In genomic region chr12:120235369-120236123, GRCh38 we compare ENCODE assay signal across 9 cellular contexts. TPM values are rescaled to one million over a fixed set of nuclear protein-coding genes. Genes with fewer than 3 reads are reported as not detected.
DNase-seq lines count a peak whose midpoint lies in the region; ATAC-seq, FAIRE-seq and TF ChIP-seq lines count a peak whose summit lies in the region.
"Had no signal": no experiment of that assay in that cellular context is flagged by ENCODE, and none has a peak within 500 bp of the region (broad histone marks: within the 10 kb centered on the region; RNA-seq: fewer than 3 reads in every experiment).

No MANE protein-coding gene starts in this region.

- H3K36me3 ChIP-seq in SK-N-SH (replicated peaks in 1 of 2; ENCODE audit: control insufficient read depth in 1 of 2, insufficient read depth in 2 of 2, low read length in 1 of 2) (peaks cover 0 to 7% of the 10 kb centered on the region in 2 experiments), ascending aorta (no peaks in the 10 kb centered on the region), keratinocyte (ENCODE audit: control insufficient read depth in 2 of 2, extremely low read depth in 1 of 2, insufficient read depth in 2 of 2, low read length in 2 of 2) (peaks cover 23 to 34% of the 10 kb centered on the region in 2 experiments), thoracic aorta (no peaks in the 10 kb centered on the region)

- H3K4me2 ChIP-seq in SK-N-SH: peak overlapping the region; percentile 91
- H3K4me2 ChIP-seq in keratinocyte (ENCODE audit: control insufficient read depth, extremely low read depth, insufficient read depth, low read depth, low read length): peak overlapping the region; percentile 43

- H3K79me2 ChIP-seq in SK-N-SH (ENCODE audit: insufficient read depth): peaks cover 88% of the 10 kb centered on the region
- H3K79me2 ChIP-seq in keratinocyte (ENCODE audit: control insufficient read depth, insufficient read depth, low read length): peaks cover 84% of the 10 kb centered on the region

- peak; percentile 46 for TF ChIP-seq CTCF in SK-N-SH (IDR thresholded peaks at IDR 0.05)
- TF ChIP-seq CTCF in ascending aorta (IDR thresholded peaks at IDR 0.05): no peak
- peak in 1 of 3 experiments; percentile 17 for TF ChIP-seq CTCF in keratinocyte (optimal IDR thresholded peaks at IDR 0.05 in 1 of 3, IDR thresholded peaks at IDR 0.05 in 1 of 3, conservative IDR thresholded peaks at IDR 0.05 in 1 of 3; ENCODE audit: extremely low read depth in 1 of 3, insufficient read depth in 2 of 3, low read length in 3 of 3)
- TF ChIP-seq CTCF in thoracic aorta (IDR thresholded peaks at IDR 0.05): no peak
- no peak for TF ChIP-seq CTCF in GM10248 (IDR thresholded peaks at IDR 0.05; ENCODE audit: control extremely low read depth, extremely low read depth, low read depth, missing control alignments)

- 95% methylated on average over 15 of the region's 15 CpGs for WGBS in SK-N-SH (ENCODE audit: low lambda C conversion rate)

- H3K9me3 ChIP-seq in SK-N-SH (no peaks in the 10 kb centered on the region), ascending aorta (no peaks in the 10 kb centered on the region), keratinocyte (ENCODE audit: control insufficient read depth, low read depth, low read length) (no peaks in the 10 kb centered on the region), thoracic aorta (no peaks in the 10 kb centered on the region)

- no peak for DNase-seq in SK-N-SH
- DNase-seq in ascending aorta (ENCODE audit: low spot score in 2 of 2): no peak
- DNase-seq in keratinocyte (ENCODE audit: low read depth, low spot score): no peak
- no peak for DNase-seq in thoracic aorta (ENCODE audit: low spot score)
- no peak for DNase-seq in GM10248 (ENCODE audit: extremely low spot score)
- no peak for DNase-seq in AG08395 (ENCODE audit: low spot score)
- DNase-seq: NCI-H1048 had no signal

- ATAC-seq in SK-N-SH treated with all-trans-retinoic acid at 6 μM for 48 hours: no peak
- no peak for ATAC-seq in thoracic aorta (ENCODE audit: insufficient number of reproducible peaks, low FRiP score, low read depth)
- no peak for ATAC-seq in GM18511 (IDR thresholded peaks at IDR 0.05; ENCODE audit: unreplicated experiment)

- no peaks in the 10 kb centered on the region for H3K9me2 ChIP-seq in SK-N-SH

- FAIRE-seq in keratinocyte (lab: Jason Lieb, UNC): no peak

- H3K9ac ChIP-seq in SK-N-SH: peak overlapping the region; percentile 59
- peak overlapping the region; percentile 46 for H3K9ac ChIP-seq in keratinocyte (ENCODE audit: control insufficient read depth, extremely low read depth, insufficient read depth, low read length)

- TF ChIP-seq RAD21 in SK-N-SH (IDR thresholded peaks at IDR 0.05; ENCODE audit: low read length): no peak

- POLR2A ChIA-PET in SK-N-SH (lab: Yijun Ruan, JAX): interaction anchor here (1.3 to 2.1 kb wide), 2 partner anchors 35 to 56 kb away, joined by 7 to 11 read pairs; partner anchors contain the start of genes RNU4-2 and RPLP0
- POLR2A ChIA-PET in GM10248 (lab: Yijun Ruan, JAX): interaction anchor here (1.3 to 1.8 kb wide), 2 partner anchors 34 to 56 kb away, joined by 5 to 11 read pairs; partner anchors contain the start of gene RPLP0

- no peak for TF ChIP-seq EP300 in SK-N-SH (IDR thresholded peaks at IDR 0.05; ENCODE audit: borderline replicate concordance in 1 of 2, low read depth in 1 of 2, low read length in 1 of 2)

- CTCF ChIA-PET in SK-N-SH (lab: Yijun Ruan, JAX) (interaction anchor here (0.6 to 12.5 kb wide), 13 partner anchors 7 to 57 kb away, joined by 3 to 148 read pairs (median 5); partner anchors contain the start of genes PXN and RNU4-1), GM10248 (lab: Yijun Ruan, JAX) (interaction anchor here (0.9 to 17.2 kb wide), 11 partner anchors 8 to 66 kb away, joined by 3 to 271 read pairs (median 4); partner anchors contain the start of genes PXN and SIRT4)

- H3K4me1 ChIP-seq in SK-N-SH (ENCODE audit: control insufficient read depth in 1 of 2, insufficient read depth in 2 of 2, low read depth in 1 of 2, low read length in 1 of 2) (peaks cover 40 to 76% of the 10 kb centered on the region in 2 experiments; a peak in 3 of 4 replicates), ascending aorta (peaks cover 50 to 89% of the 10 kb centered on the region in 2 donors), keratinocyte (ENCODE audit: control insufficient read depth, extremely low read depth, insufficient read depth, low read length) (peaks cover 93% of the 10 kb centered on the region), thoracic aorta (ENCODE audit: control insufficient read depth in 1 of 2, low read depth in 2 of 2) (peaks cover 67 to 92% of the 10 kb centered on the region in 2 donors)

- peak overlapping the region; percentile 80 to 100 for H3K27ac ChIP-seq in SK-N-SH (ENCODE audit: low read depth in 2 of 2, low read length in 1 of 2)
- H3K27ac ChIP-seq in ascending aorta: peak overlapping the region; percentile 89 to 90
- H3K27ac ChIP-seq in keratinocyte (ENCODE audit: control insufficient read depth, insufficient read depth, low read length): peak overlapping the region; percentile 74
- H3K27ac ChIP-seq in thoracic aorta: peak overlapping the region; percentile 85 to 96

- H3F3A ChIP-seq in SK-N-SH (replicated peaks; ENCODE audit: insufficient read depth): peaks cover 69% of the 10 kb centered on the region

- H2AFZ ChIP-seq in SK-N-SH (ENCODE audit: low read depth) (no peak overlapping the region), keratinocyte (ENCODE audit: control insufficient read depth, low read length) (no peak overlapping the region)

- peaks cover 14% of the 10 kb centered on the region for H4K20me1 ChIP-seq in SK-N-SH (ENCODE audit: insufficient read depth)
- H4K20me1 ChIP-seq in keratinocyte (ENCODE audit: control insufficient read depth, extremely low read depth, insufficient read depth, low read length): peaks cover 20% of the 10 kb centered on the region

- no peak overlapping the region; a peak in 1 of 4 replicates for H3K4me3 ChIP-seq in SK-N-SH (ENCODE audit: low read depth in 2 of 2, low read length in 1 of 2)
- peak overlapping the region in 1 of 2 donors; percentile 12 for H3K4me3 ChIP-seq in ascending aorta
- H3K4me3 ChIP-seq in keratinocyte (ENCODE audit: control insufficient read depth in 2 of 3, extremely low read depth in 1 of 3, insufficient read depth in 2 of 3, low read depth in 1 of 3, low read length in 3 of 3): peak overlapping the region in 2 of 3 experiments; percentile 9 to 11
- peak overlapping the region; percentile 50 for H3K4me3 ChIP-seq in thoracic aorta

- intact Hi-C loops in ascending aorta (cut with DNase I): no loop called here

- no peaks in the 10 kb centered on the region for H3K27me3 ChIP-seq in SK-N-SH (ENCODE audit: insufficient read depth)
- no peaks in the 10 kb centered on the region for H3K27me3 ChIP-seq in ascending aorta
- no peaks in the 10 kb centered on the region for H3K27me3 ChIP-seq in keratinocyte (ENCODE audit: control insufficient read depth, extremely low read depth, insufficient read depth, low read length)
- no peaks in the 10 kb centered on the region for H3K27me3 ChIP-seq in thoracic aorta (replicated peaks; ENCODE audit: insufficient read depth)

- dilution Hi-C loops in keratinocyte (cut with MboI; ENCODE audit: extremely low pct_ligation_motif_present, low sequenced_read_pairs): no loop called here

- H3K9me1 ChIP-seq in keratinocyte (ENCODE audit: control insufficient read depth, extremely low read depth, insufficient read depth, low read length): peaks cover 15% of the 10 kb centered on the region

RNA-seq across cellular contexts. Expression of gene PXN, which starts 30.0 kb away (rescaled TPM):
- polyA plus RNA-seq in SK-N-SH (2012; rRNA removed): 63.0 and 89.0 TPM in 2 replicates
- 56.9 and 70.1 TPM in 2 replicates for polyA plus RNA-seq in SK-N-SH (2012; cell fraction: cytosol; rRNA removed)
- polyA plus RNA-seq in SK-N-SH (2012; cell fraction: nucleus; rRNA removed): 269 and 301 TPM in 2 replicates
- 282 TPM for total RNA-seq in ascending aorta
- 98.7 to 224 TPM (median 114 TPM) in 3 replicates for polyA plus RNA-seq in keratinocyte
- polyA plus RNA-seq in keratinocyte (2011; ENCODE audit: low read depth): 68.4 TPM
- polyA plus RNA-seq in keratinocyte (2011; cell fraction: cytosol; rRNA removed): 160 and 207 TPM in 2 replicates
- polyA plus RNA-seq in keratinocyte (2011; cell fraction: nucleus; rRNA removed): 382 and 553 TPM in 2 replicates
- polyA plus RNA-seq in keratinocyte (2012; ENCODE audit: low replicate concordance): 102 and 393 TPM in 2 replicates
- polyA minus RNA-seq in keratinocyte: 166 to 1,266 TPM (median 204 TPM) in 3 replicates
- polyA minus RNA-seq in keratinocyte (2011; cell fraction: cytosol; rRNA and poly(A)+ RNA removed): 149 TPM
- polyA minus RNA-seq in keratinocyte (2011; cell fraction: nucleus; rRNA and poly(A)+ RNA removed): 171 and 252 TPM in 2 replicates
- total RNA-seq in thoracic aorta: 100 to 1,000 TPM in 1 of 2 donors, 10 to 100 TPM in 1; 93.0 to 105 TPM

RNA-seq across cellular contexts. Expression of gene RPLP0, which starts 34.6 kb away (rescaled TPM):
- polyA plus RNA-seq in SK-N-SH (2012; rRNA removed) (5,975 and 6,606 TPM in 2 replicates), keratinocyte (3,950 to 5,808 TPM (median 4,618 TPM) in 3 replicates)
- polyA plus RNA-seq in SK-N-SH (2012; cell fraction: cytosol; rRNA removed): 4,575 and 6,412 TPM in 2 replicates
- polyA plus RNA-seq in SK-N-SH (2012; cell fraction: nucleus; rRNA removed): 2,397 and 2,614 TPM in 2 replicates
- total RNA-seq in ascending aorta (2,244 TPM), thoracic aorta (1,000 to 10,000 TPM; 1,020 to 1,220 TPM)
- polyA plus RNA-seq in keratinocyte (2011; ENCODE audit: low read depth): 2,331 TPM
- polyA plus RNA-seq in keratinocyte (2011; cell fraction: cytosol; rRNA removed): 5,109 and 6,391 TPM in 2 replicates
- 1,448 and 1,525 TPM in 2 replicates for polyA plus RNA-seq in keratinocyte (2011; cell fraction: nucleus; rRNA removed)
- 2,330 and 3,652 TPM in 2 replicates for polyA plus RNA-seq in keratinocyte (2012; ENCODE audit: low replicate concordance)
- polyA minus RNA-seq in keratinocyte: 3,230 to 5,763 TPM (median 4,158 TPM) in 3 replicates
- 2,814 TPM for polyA minus RNA-seq in keratinocyte (2011; cell fraction: cytosol; rRNA and poly(A)+ RNA removed)
- polyA minus RNA-seq in keratinocyte (2011; cell fraction: nucleus; rRNA and poly(A)+ RNA removed): 617 and 664 TPM in 2 replicates

RNA-seq across cellular contexts. Expression of gene GCN1, which starts 41.0 kb away (rescaled TPM):
- polyA plus RNA-seq in SK-N-SH (2012; rRNA removed) (41.2 and 54.4 TPM in 2 replicates), keratinocyte (26.1 to 56.3 TPM (median 34.1 TPM) in 3 replicates)
- 17.0 and 20.0 TPM in 2 replicates for polyA plus RNA-seq in SK-N-SH (2012; cell fraction: cytosol; rRNA removed)
- 224 and 236 TPM in 2 replicates for polyA plus RNA-seq in SK-N-SH (2012; cell fraction: nucleus; rRNA removed)
- total RNA-seq in ascending aorta (49.0 TPM), thoracic aorta (10 to 100 TPM; 56.8 to 91.5 TPM)
- polyA plus RNA-seq in keratinocyte (2011; ENCODE audit: low read depth): 33.4 TPM
- polyA plus RNA-seq in keratinocyte (2011; cell fraction: cytosol; rRNA removed): 21.4 and 29.2 TPM in 2 replicates
- polyA plus RNA-seq in keratinocyte (2011; cell fraction: nucleus; rRNA removed): 210 and 283 TPM in 2 replicates
- polyA plus RNA-seq in keratinocyte (2012; ENCODE audit: low replicate concordance): 24.1 and 58.8 TPM in 2 replicates
- polyA minus RNA-seq in keratinocyte: 161 to 298 TPM (median 224 TPM) in 3 replicates
- 102 TPM for polyA minus RNA-seq in keratinocyte (2011; cell fraction: cytosol; rRNA and poly(A)+ RNA removed)
- polyA minus RNA-seq in keratinocyte (2011; cell fraction: nucleus; rRNA and poly(A)+ RNA removed): 202 and 229 TPM in 2 replicates

RNA-seq across cellular contexts. Expression of gene RNU4-2, which starts 56.2 kb away (rescaled TPM):
- not detected in 2 replicates for polyA plus RNA-seq in SK-N-SH (2012; rRNA removed)
- polyA plus RNA-seq in SK-N-SH (2012; cell fraction: cytosol; rRNA removed): not detected in 2 replicates
- not detected in 2 replicates for polyA plus RNA-seq in SK-N-SH (2012; cell fraction: nucleus; rRNA removed)
- total RNA-seq in ascending aorta: not detected
- under 0.01 TPM in 2 of 3 replicates, not detected in the other for polyA plus RNA-seq in keratinocyte
- polyA plus RNA-seq in keratinocyte (2011; ENCODE audit: low read depth): not detected
- not detected in 2 replicates for polyA plus RNA-seq in keratinocyte (2011; cell fraction: cytosol; rRNA removed)
- under 0.01 TPM in 2 replicates for polyA plus RNA-seq in keratinocyte (2011; cell fraction: nucleus; rRNA removed)
- 71.2 TPM in 1 of 2 replicates, not detected in the other for polyA plus RNA-seq in keratinocyte (2012; ENCODE audit: low replicate concordance)
- under 0.01 to 17,208 TPM (median under 0.01 TPM) in 3 replicates for polyA minus RNA-seq in keratinocyte
- polyA minus RNA-seq in keratinocyte (2011; cell fraction: cytosol; rRNA and poly(A)+ RNA removed): 6,294 TPM
- polyA minus RNA-seq in keratinocyte (2011; cell fraction: nucleus; rRNA and poly(A)+ RNA removed): under 0.01 TPM in 2 replicates
- total RNA-seq in thoracic aorta: under 1 TPM; under 0.01 TPM

RNA-seq across cellular contexts. Expression of gene RNU4-1, which starts 57.5 kb away (rescaled TPM):
- polyA plus RNA-seq in SK-N-SH (2012; rRNA removed) (not detected in 2 replicates), keratinocyte (under 0.01 TPM in 2 of 3 replicates, not detected in the other)
- not detected in 2 replicates for polyA plus RNA-seq in SK-N-SH (2012; cell fraction: cytosol; rRNA removed)
- not detected in 2 replicates for polyA plus RNA-seq in SK-N-SH (2012; cell fraction: nucleus; rRNA removed)
- total RNA-seq in ascending aorta (not detected), thoracic aorta (not detected)
- polyA plus RNA-seq in keratinocyte (2011; ENCODE audit: low read depth): not detected
- not detected in 2 replicates for polyA plus RNA-seq in keratinocyte (2011; cell fraction: cytosol; rRNA removed)
- under 0.01 TPM in 1 of 2 replicates, not detected in the other for polyA plus RNA-seq in keratinocyte (2011; cell fraction: nucleus; rRNA removed)
- polyA plus RNA-seq in keratinocyte (2012; ENCODE audit: low replicate concordance): 71.2 TPM in 1 of 2 replicates, not detected in the other
- polyA minus RNA-seq in keratinocyte: under 0.01 to 17,791 TPM (median under 0.01 TPM) in 3 replicates
- polyA minus RNA-seq in keratinocyte (2011; cell fraction: cytosol; rRNA and poly(A)+ RNA removed): 7,616 TPM
- polyA minus RNA-seq in keratinocyte (2011; cell fraction: nucleus; rRNA and poly(A)+ RNA removed): under 0.01 TPM in 2 replicates

Comparison
In these comparisons a context has a peak if more than half of its experiments do, and no peak if none do; other contexts are left out.
1. H3K4me3 ChIP-seq: peak in keratinocyte (2 of 3) and thoracic aorta (single experiment); none in SK-N-SH (0 of 2).
2. Peak in every context shown above with its lines, with median percentiles within 50 percentile points of each other: H3K27ac ChIP-seq.